ENCODE assay signal across 22 cellular contexts in the genomic region with DNA sequence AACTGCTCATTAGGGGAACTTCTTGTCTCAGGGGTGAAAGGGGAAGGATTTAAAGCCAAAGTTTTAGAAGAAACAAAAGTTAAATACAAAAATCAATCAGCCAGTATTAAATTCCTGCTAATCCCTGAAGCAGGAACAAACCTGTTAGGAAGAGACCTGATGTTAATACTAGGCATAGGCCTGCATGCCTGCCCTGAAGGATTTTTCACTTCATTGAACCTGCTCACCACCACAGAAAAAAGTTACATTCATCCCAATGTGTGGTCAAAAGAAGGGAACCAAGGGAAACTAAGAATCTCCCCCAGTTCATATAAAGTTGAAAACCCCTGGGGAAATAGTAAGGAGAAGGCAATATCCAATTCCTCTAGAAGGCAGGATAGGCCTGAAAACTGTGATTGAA. TPM values are rescaled to one million over a fixed set of nuclear protein-coding genes. Genes with fewer than 3 reads are reported as not detected.
DNase-seq lines count a peak whose midpoint lies in the region; ATAC-seq and TF ChIP-seq lines count a peak whose summit lies in the region.
"Had no signal": no experiment of that assay in that cellular context is flagged by ENCODE, and none has a peak within 500 bp of the region (broad histone marks: within the 10 kb centered on the region; RNA-seq: fewer than 3 reads in every experiment).

No MANE protein-coding gene starts in this region.

- ATAC-seq in HG03342 (IDR thresholded peaks at IDR 0.05; ENCODE audit: unreplicated experiment): no peak
- ATAC-seq: CD8-positive, alpha-beta T cell; GM12878 had no signal

- no peaks in the 10 kb centered on the region for H3K36me3 Mint-ChIP-seq in nephron (ENCODE audit: low read depth)
- H3K36me3 Mint-ChIP-seq in chondrocyte (ENCODE audit: low read depth): no peaks in the 10 kb centered on the region
- H3K36me3 Mint-ChIP-seq: CD4-positive, CD25-positive, alpha-beta regulatory T cell; CD8-positive, alpha-beta T cell had no signal

- H3K9me3 Mint-ChIP-seq in nephron (no peaks in the 10 kb centered on the region), chondrocyte (ENCODE audit: low read depth) (peaks cover 6% of the 10 kb centered on the region)
- H3K9me3 Mint-ChIP-seq: CD8-positive, alpha-beta T cell had no signal

- H3K27ac ChIP-seq in dorsolateral prefrontal cortex: no peak overlapping the region
- H3K27ac ChIP-seq: 22Rv1, BLaER1, C4-2B had no signal

- in situ Hi-C loops in GM13977 (cut with MboI; ENCODE audit: low pct_unique_long_range_greater_than_20kb, low sequenced_read_pairs, unreplicated experiment): no loop called here

- peak; percentile 18 for DNase-seq in astrocyte of the hippocampus (ENCODE audit: low read depth, low spot score)
- peak; percentile 28 for DNase-seq in kidney glomerular epithelial cell (lab: John Stamatoyannopoulos, UW)
- DNase-seq in renal cortical epithelial cell (ENCODE audit: low read depth): peak; percentile 83
- DNase-seq in dorsolateral prefrontal cortex: no peak
- no peak for DNase-seq in GM13977 (ENCODE audit: low spot score)
- no peak for DNase-seq in chondrocyte (ENCODE audit: low spot score)
- DNase-seq: Caco-2; CD4-positive, CD25-positive, alpha-beta regulatory T cell; CD8-positive, alpha-beta T cell; DMS153; DND-41; GDM1; GOT3; HFFc6 had no signal

- H3K4me1 Mint-ChIP-seq in nephron: no peaks in the 10 kb centered on the region
- H3K4me1 Mint-ChIP-seq in chondrocyte (ENCODE audit: low read depth): no peaks in the 10 kb centered on the region
- H3K4me1 Mint-ChIP-seq: CD4-positive, CD25-positive, alpha-beta regulatory T cell had no signal

- H3K4me3 Mint-ChIP-seq in nephron (no peak overlapping the region), chondrocyte (ENCODE audit: unreplicated experiment) (no peak overlapping the region)
- H3K4me3 Mint-ChIP-seq: B cell; CD4-positive, CD25-positive, alpha-beta regulatory T cell; CD8-positive, alpha-beta T cell; HFFc6 had no signal

- intact Hi-C loops in dorsolateral prefrontal cortex (cut with DNase I): no loop called here

- no peak overlapping the region for H3K4me3 ChIP-seq in dorsolateral prefrontal cortex
- H3K4me3 ChIP-seq: BLaER1, GM12878, HAP-1 had no signal

- H3K27ac Mint-ChIP-seq in nephron (peak overlapping the region; percentile 51 to 90 (median 82)), chondrocyte (ENCODE audit: unreplicated experiment) (no peak overlapping the region)
- H3K27ac Mint-ChIP-seq: B cell; CD4-positive, CD25-positive, alpha-beta regulatory T cell; CD8-positive, alpha-beta T cell; HFFc6 had no signal

- no peak for TF ChIP-seq CTCF in nephron (IDR thresholded peaks at IDR 0.05; ENCODE audit: unreplicated experiment in 3 of 3)
- TF ChIP-seq CTCF in dorsolateral prefrontal cortex (IDR thresholded peaks at IDR 0.05 in 54 of 56, conservative IDR thresholded peaks at IDR 0.05 in 2 of 56; ENCODE audit: low read depth in 1 of 56, partially characterized antibody in 56 of 56): no peak
- TF ChIP-seq CTCF in GM13977 (IDR thresholded peaks at IDR 0.05; ENCODE audit: extremely low read depth, insufficient read depth, missing control alignments): no peak
- TF ChIP-seq CTCF in chondrocyte (IDR thresholded peaks at IDR 0.05): no peak

- peaks cover 18% of the 10 kb centered on the region for H3K27me3 Mint-ChIP-seq in nephron (ENCODE audit: low read depth)
- H3K27me3 Mint-ChIP-seq in chondrocyte (ENCODE audit: low read depth): peaks cover 40% of the 10 kb centered on the region
- H3K27me3 Mint-ChIP-seq: B cell; CD4-positive, CD25-positive, alpha-beta regulatory T cell had no signal

- no peaks in the 10 kb centered on the region for H3K27me3 ChIP-seq in dorsolateral prefrontal cortex
- H3K27me3 ChIP-seq: BLaER1 had no signal

RNA-seq across cellular contexts. Expression of a gene that starts 9.4 kb away (rescaled TPM):
- total RNA-seq in renal cortical epithelial cell (13.0 and 35.2 TPM in 2 replicates), dorsolateral prefrontal cortex (10 to 100 TPM; 13.2 to 42.6 (median 29.5) TPM), chondrocyte (5.8 to 6.4 TPM (median 6.1 TPM) in 3 replicates)
- total RNA-seq: B cell; CD4-positive, CD25-positive, alpha-beta regulatory T cell; CD8-positive, alpha-beta T cell; HFFc6 had no signal

Comparison
In these comparisons a context has a peak if more than half of its experiments do, and no peak if none do; other contexts are left out.
1. DNase-seq: peak in astrocyte of the hippocampus (single experiment), kidney glomerular epithelial cell (single experiment) and renal cortical epithelial cell (single experiment); none in dorsolateral prefrontal cortex (0 of 10), GM13977 (single experiment) and chondrocyte (single experiment).